Comparison of ENCODE assay signal across 25 cellular contexts in genomic region chr1:25042331-25042730, GRCh38.
DNase-seq lines count a peak whose midpoint lies in the region; ATAC-seq and TF ChIP-seq lines count a peak whose summit lies in the region.
"Had no signal": no experiment of that assay in that cellular context is flagged by ENCODE, and none has a peak within 500 bp of the region (broad histone marks: within the 10 kb centered on the region; RNA-seq: fewer than 3 reads in every experiment).

No MANE protein-coding gene starts in this region.

- DNase-seq in DMS79 treated with DMSO at 0.1 percent for 48 hours (lab: John Stamatoyannopoulos, UW) (peak; percentile 25), DMS79 (lab: John Stamatoyannopoulos, UW) (no peak), neural progenitor cell (ENCODE audit: low spot score) (no peak), esophagus squamous epithelium (lab: John Stamatoyannopoulos, UW) (no peak)
- DNase-seq in CD8-positive, alpha-beta T cell = no peak
- no peak for DNase-seq in effector memory CD8-positive, alpha-beta T cell
- DNase-seq: DMS 273 treated with DMSO at 0.1 percent for 48 hours; GM23248; H7; Kasumi-1; NCI-H1092 treated with DMSO at 0.1 percent for 48 hours; NCI-H1436; NCI-H1930; NCI-H2107; NCI-H446; NCI-H524 treated with DMSO at 0.1 percent for 48 hours; NCI-H774; NK-92 treated with Interleukin-12 subunit alpha and Interleukin-12 subunit beta, amount 100 ng/mL, for 24 hours; SHP77 treated with DMSO at 0.1 percent for 48 hours had no signal

- H3K4me3 ChIP-seq in CD8-positive, alpha-beta T cell (ENCODE audit: low read depth, low read length) = no peak overlapping the region
- H3K4me3 ChIP-seq in neural progenitor cell = no peak overlapping the region
- H3K4me3 ChIP-seq in esophagus squamous epithelium = no peak overlapping the region
- H3K4me3 ChIP-seq: GM23248, K562 had no signal

- no peaks in the 10 kb centered on the region for H3K9me3 Mint-ChIP-seq in CD8-positive, alpha-beta T cell
- H3K9me3 Mint-ChIP-seq in effector memory CD8-positive, alpha-beta T cell = no peaks in the 10 kb centered on the region
- H3K9me3 Mint-ChIP-seq in neural progenitor cell = no peaks in the 10 kb centered on the region

- 57 to 62% methylated on average over 2 to 3 of the region's 4 CpGs for WGBS in esophagus squamous epithelium, 2 donors

- peaks cover 1% of the 10 kb centered on the region for H3F3A ChIP-seq in neural progenitor cell (ENCODE audit: low read depth)

- TF ChIP-seq POLR2A in esophagus squamous epithelium (IDR thresholded peaks at IDR 0.05) = no peak

- peak overlapping the region; percentile 58 for H2AFZ ChIP-seq in neural progenitor cell (replicated peaks)
- H2AFZ ChIP-seq: GM23248 had no signal

- no peaks in the 10 kb centered on the region for H3K27me3 Mint-ChIP-seq in CD8-positive, alpha-beta T cell (ENCODE audit: low read depth)
- peaks cover 0 to 8% of the 10 kb centered on the region in 2 donors for H3K27me3 Mint-ChIP-seq in effector memory CD8-positive, alpha-beta T cell
- H3K27me3 Mint-ChIP-seq in neural progenitor cell (ENCODE audit: insufficient read depth, low read depth) = peaks cover 11% of the 10 kb centered on the region
- H3K27me3 Mint-ChIP-seq: CD8-positive, alpha-beta memory T cell had no signal

- H3K27me3 ChIP-seq in CD8-positive, alpha-beta T cell (ENCODE audit: insufficient read depth, low read length) = no peaks in the 10 kb centered on the region
- H3K27me3 ChIP-seq in neural progenitor cell (no peaks in the 10 kb centered on the region), esophagus squamous epithelium (peaks cover 0 to 37% (median 0%) of the 10 kb centered on the region in 4 donors)

- no peaks in the 10 kb centered on the region for H4K20me1 ChIP-seq in neural progenitor cell (ENCODE audit: low read depth)

- CTCF ChIA-PET in CD8-positive, alpha-beta T cell (lab: Charles Lee) = interaction anchor here (0.7 to 8.0 kb wide), 14 partner anchors 9 to 195 kb away, joined by 3 to 95 read pairs (median 4); partner anchors contain the start of gene RUNX3

- peak; percentile 29 for ATAC-seq in CD8-positive, alpha-beta T cell
- peak; percentile 28 for ATAC-seq in effector memory CD8-positive, alpha-beta T cell (replicated peaks)
- no peak for ATAC-seq in HG02852 (IDR thresholded peaks at IDR 0.05; ENCODE audit: unreplicated experiment)
- ATAC-seq: K562 had no signal

- no peak overlapping the region for H3K4me2 ChIP-seq in neural progenitor cell

- no peak overlapping the region for H3K4me3 Mint-ChIP-seq in CD8-positive, alpha-beta T cell
- peak overlapping the region; percentile 15 to 60 for H3K4me3 Mint-ChIP-seq in effector memory CD8-positive, alpha-beta T cell
- H3K4me3 Mint-ChIP-seq in neural progenitor cell = no peak overlapping the region
- H3K4me3 Mint-ChIP-seq: B cell had no signal

- TF ChIP-seq CTCF in CD8-positive, alpha-beta T cell (IDR thresholded peaks at IDR 0.05) = no peak
- TF ChIP-seq CTCF in neural progenitor cell (IDR thresholded peaks at IDR 0.05) (no peak), esophagus squamous epithelium (IDR thresholded peaks at IDR 0.05) (no peak)

- no peak overlapping the region for H3K27ac ChIP-seq in CD8-positive, alpha-beta T cell (ENCODE audit: low read depth, low read length)
- H3K27ac ChIP-seq in neural progenitor cell (no peak overlapping the region), esophagus squamous epithelium (no peak overlapping the region)
- H3K27ac ChIP-seq: 22Rv1, C4-2B, GM23248 had no signal

- no peaks in the 10 kb centered on the region for H3K79me2 ChIP-seq in neural progenitor cell (ENCODE audit: low read depth)

- H3K9ac ChIP-seq in neural progenitor cell = no peak overlapping the region
- H3K9ac ChIP-seq: GM23248 had no signal

- no peaks in the 10 kb centered on the region for H3K36me3 ChIP-seq in CD8-positive, alpha-beta T cell (ENCODE audit: insufficient read depth, low read length)
- no peaks in the 10 kb centered on the region for H3K36me3 ChIP-seq in neural progenitor cell
- H3K36me3 ChIP-seq in esophagus squamous epithelium = no peaks in the 10 kb centered on the region

- peak overlapping the region; percentile 10 for H3K27ac Mint-ChIP-seq in CD8-positive, alpha-beta T cell
- H3K27ac Mint-ChIP-seq in effector memory CD8-positive, alpha-beta T cell = peak overlapping the region in 1 of 2 donors; percentile 86
- H3K27ac Mint-ChIP-seq in neural progenitor cell = no peak overlapping the region
- H3K27ac Mint-ChIP-seq: B cell had no signal

- no peaks in the 10 kb centered on the region for H3K9me3 ChIP-seq in CD8-positive, alpha-beta T cell (ENCODE audit: low read length)
- H3K9me3 ChIP-seq in neural progenitor cell (ENCODE audit: low read depth) = no peaks in the 10 kb centered on the region
- no peaks in the 10 kb centered on the region for H3K9me3 ChIP-seq in esophagus squamous epithelium

- H3K4me1 ChIP-seq in CD8-positive, alpha-beta T cell (ENCODE audit: insufficient read depth, low read length) = peaks cover 23% of the 10 kb centered on the region
- H3K4me1 ChIP-seq in neural progenitor cell (no peaks in the 10 kb centered on the region), esophagus squamous epithelium (no peaks in the 10 kb centered on the region)

- peaks cover 30% of the 10 kb centered on the region for H3K4me1 Mint-ChIP-seq in CD8-positive, alpha-beta T cell (ENCODE audit: low read depth)
- H3K4me1 Mint-ChIP-seq in effector memory CD8-positive, alpha-beta T cell (ENCODE audit: low read depth in 2 of 2) = peaks cover 27 to 44% of the 10 kb centered on the region in 2 donors
- peaks cover 3% of the 10 kb centered on the region for H3K4me1 Mint-ChIP-seq in neural progenitor cell

- H3K36me3 Mint-ChIP-seq in CD8-positive, alpha-beta T cell = no peaks in the 10 kb centered on the region
- peaks cover 8% of the 10 kb centered on the region for H3K36me3 Mint-ChIP-seq in effector memory CD8-positive, alpha-beta T cell (ENCODE audit: insufficient read depth)
- H3K36me3 Mint-ChIP-seq in neural progenitor cell = no peaks in the 10 kb centered on the region

- intact Hi-C loops in CD8-positive, alpha-beta T cell (cut with DNase I, micrococcal nuclease) = no loop called here
- intact Hi-C loops in esophagus squamous epithelium (cut with DNase I) = no loop called here

- POLR2A ChIA-PET in CD8-positive, alpha-beta T cell (lab: Charles Lee) = interaction anchor here (0.6 to 1.6 kb wide), 3 partner anchors 44 to 113 kb away, joined by 3 to 9 read pairs (median 3); partner anchors contain the start of gene RUNX3

Comparison
In these comparisons a context has a peak if more than half of its experiments do, and no peak if none do; other contexts are left out.
1. H3K4me3 Mint-ChIP-seq: peak in effector memory CD8-positive, alpha-beta T cell (2 of 2); none in CD8-positive, alpha-beta T cell (single experiment) and neural progenitor cell (single experiment).